ENCODE assay signal across 12 cellular contexts in the genomic region with DNA sequence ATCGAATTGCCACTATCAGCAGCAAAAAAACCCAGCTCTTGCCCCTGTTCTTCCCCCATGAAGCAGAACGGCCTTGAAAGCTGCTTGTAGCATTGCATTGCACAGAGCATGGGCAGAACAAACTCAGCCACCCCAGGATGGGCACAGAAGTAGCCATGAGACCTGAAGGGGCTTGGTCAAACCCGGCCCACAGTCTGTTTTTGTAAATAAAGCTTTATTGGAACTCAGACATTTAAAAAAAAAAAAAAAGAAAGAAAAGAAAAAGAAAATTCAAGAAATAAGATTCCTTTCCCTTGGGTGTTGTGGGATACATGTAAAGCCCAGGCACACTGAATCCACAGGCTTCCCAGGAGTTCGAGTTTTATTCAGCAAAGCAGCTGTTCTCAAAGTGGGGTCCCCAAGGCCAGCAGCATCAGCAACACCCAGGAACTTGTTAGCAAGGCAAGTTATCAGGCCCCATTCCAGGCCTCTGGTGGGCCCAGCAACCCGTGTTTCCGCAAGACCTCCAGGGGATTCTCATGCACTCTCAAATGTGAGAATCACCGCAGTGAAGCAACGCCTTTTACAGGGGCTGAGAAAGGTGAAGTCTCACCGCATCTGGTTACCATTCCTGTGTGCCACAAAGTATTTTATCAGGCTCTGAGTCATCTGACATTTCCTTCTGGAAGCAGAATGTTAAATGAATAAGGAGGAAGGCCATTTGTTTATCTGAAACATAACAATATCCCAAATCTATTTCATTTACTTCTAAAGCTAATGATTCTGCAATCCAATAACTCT.
A peak's percentile ranks its signal among the peaks of the same experiment; 100 is the strongest.
DNase-seq lines count a peak whose midpoint lies in the region; ATAC-seq and TF ChIP-seq lines count a peak whose summit lies in the region.
"Had no signal": no experiment of that assay in that cellular context is flagged by ENCODE, and none has a peak within 500 bp of the region (broad histone marks: within the 10 kb centered on the region; RNA-seq: fewer than 3 reads in every experiment).

No MANE protein-coding gene starts in this region.

- no peaks in the 10 kb centered on the region for H3K36me3 ChIP-seq in kidney epithelial cell (ENCODE audit: control insufficient read depth, insufficient read depth, low read length)

- ATAC-seq in GM18505 (IDR thresholded peaks at IDR 0.05; ENCODE audit: unreplicated experiment) (no peak), HG03097 (IDR thresholded peaks at IDR 0.05; ENCODE audit: low FRiP score, unreplicated experiment) (no peak)
- ATAC-seq: activated T-cell treated with anti-CD3 and anti-CD28 coated beads, Interleukin-2, amount 50 U/mL, for 72 hours; naive thymus-derived CD4-positive, alpha-beta T cell had no signal

- in situ Hi-C loops in astrocyte of the spinal cord (cut with HindIII; ENCODE audit: low sequenced_read_pairs), result no loop called here

- TF ChIP-seq POLR2A in GM18505 (IDR thresholded peaks at IDR 0.05; ENCODE audit: borderline replicate concordance, extremely low read depth, insufficient read depth, insufficient read length), result no peak

- no peaks in the 10 kb centered on the region for H3K27me3 ChIP-seq in kidney epithelial cell (ENCODE audit: control insufficient read depth, insufficient read depth, low read length)

- TF ChIP-seq CTCF in AG09319 (IDR thresholded peaks at IDR 0.05; ENCODE audit: low read depth, low read length) (no peak), astrocyte of the spinal cord (IDR thresholded peaks at IDR 0.05; ENCODE audit: low read depth, low read length) (no peak), kidney epithelial cell (IDR thresholded peaks at IDR 0.05; ENCODE audit: insufficient read depth, low read length, poor library complexity, severe bottlenecking) (no peak)

- DNase-seq in AG09319 (ENCODE audit: extremely low read depth, low read depth) (peak; percentile 30), HT-29 (ENCODE audit: low spot score) (peak; percentile 65), astrocyte of the spinal cord (ENCODE audit: low read depth, low spot score) (peak; percentile 89), kidney epithelial cell (ENCODE audit: low read depth) (peak; percentile 60), NCI-H146 treated with DMSO at 0.1 percent for 48 hours (lab: John Stamatoyannopoulos, UW; ENCODE audit: unreplicated experiment) (no peak)
- DNase-seq in stimulated activated CD4-positive, alpha-beta T cell treated with anti-CD3 and anti-CD28 coated beads, Interleukin-12 subunit alpha, Interleukin-12 subunit beta, amount 100 ng/mL, for 4 hours, result no peak
- DNase-seq: activated T-cell treated with anti-CD3 and anti-CD28 coated beads, Interleukin-2, amount 50 U/mL, for 72 hours; erythroblast; naive thymus-derived CD4-positive, alpha-beta T cell; NCI-H187 had no signal

- H3K4me3 ChIP-seq in astrocyte of the spinal cord (ENCODE audit: low read depth, low read length) (no peak overlapping the region), kidney epithelial cell (ENCODE audit: low read depth, low read length) (no peak overlapping the region)

Comparison
In these comparisons a context has a peak if more than half of its experiments do, and no peak if none do; other contexts are left out.
1. DNase-seq: peak in AG09319 (single experiment), HT-29 (single experiment), astrocyte of the spinal cord (single experiment) and kidney epithelial cell (single experiment); none in NCI-H146 treated with DMSO at 0.1 percent for 48 hours (single experiment) and stimulated activated CD4-positive, alpha-beta T cell treated with anti-CD3 and anti-CD28 coated beads, Interleukin-12 subunit alpha, Interleukin-12 subunit beta, amount 100 ng/mL, for 4 hours (single experiment).